In genomic region chr14:25038044-25038668, GRCh38 we compare ENCODE assay signal across 16 cellular contexts. TPM values are rescaled to one million over a fixed set of nuclear protein-coding genes. Genes with fewer than 3 reads are reported as not detected.
A peak's percentile ranks its signal among the peaks of the same experiment; 100 is the strongest.
DNase-seq lines count a peak whose midpoint lies in the region; ATAC-seq, FAIRE-seq and TF ChIP-seq lines count a peak whose summit lies in the region.
"Had no signal": no experiment of that assay in that cellular context is flagged by ENCODE, and none has a peak within 500 bp of the region (broad histone marks: within the 10 kb centered on the region; RNA-seq: fewer than 3 reads in every experiment).

No MANE protein-coding gene starts in this region.

- no peak overlapping the region for H3K27ac ChIP-seq in caudate nucleus (ENCODE audit: low read depth, low read length)

- ATAC-seq in WTC11 (no peak), SK-N-SH treated with all-trans-retinoic acid at 6 μM for 48 hours (no peak)

- H3K27me3 Mint-ChIP-seq in WTC11 (ENCODE audit: low read depth) (no peaks in the 10 kb centered on the region), nephron progenitor cell (ENCODE audit: low read depth, poor library complexity) (no peaks in the 10 kb centered on the region)
- H3K27me3 Mint-ChIP-seq: CD4-positive, CD25-positive, alpha-beta regulatory T cell; IgD-negative memory B cell had no signal

- peaks cover 19% of the 10 kb centered on the region for H3K4me1 Mint-ChIP-seq in WTC11
- H3K4me1 Mint-ChIP-seq in nephron progenitor cell, result peaks cover 42% of the 10 kb centered on the region
- H3K4me1 Mint-ChIP-seq: CD4-positive, CD25-positive, alpha-beta regulatory T cell; IgD-negative memory B cell had no signal

- H3K4me3 Mint-ChIP-seq in WTC11, result no peak overlapping the region
- no peak overlapping the region for H3K4me3 Mint-ChIP-seq in nephron progenitor cell
- H3K4me3 Mint-ChIP-seq: CD4-positive, CD25-positive, alpha-beta regulatory T cell; IgD-negative memory B cell had no signal

- DNase-seq in HTR-8/SVneo (ENCODE audit: insufficient read length, low spot score) (no peak), WTC11 (ENCODE audit: low spot score) (no peak), nephron progenitor cell (no peak), caudate nucleus (lab: John Stamatoyannopoulos, UW) (no peak)
- no peak for DNase-seq in stimulated activated naive CD4-positive, alpha-beta T cell treated with Interleukin-2 at 50 U/mL for 16 hours (lab: John Stamatoyannopoulos, UW)
- DNase-seq: ACHN; BE2C; C1 segment of cervical spinal cord; Caco-2; CD4-positive, CD25-positive, alpha-beta regulatory T cell had no signal

- CTCF ChIA-PET in WTC11 (lab: Charles Lee), result no interaction called here

- POLR2A ChIA-PET in WTC11 (lab: Charles Lee), result no interaction called here

- H3K36me3 Mint-ChIP-seq in WTC11 (no peaks in the 10 kb centered on the region), nephron progenitor cell (ENCODE audit: low read depth) (peaks cover 21% of the 10 kb centered on the region)
- H3K36me3 Mint-ChIP-seq: CD4-positive, CD25-positive, alpha-beta regulatory T cell; IgD-negative memory B cell had no signal

- H3K9me3 Mint-ChIP-seq in WTC11, result 0 out of 2 replicates have a peak, but pooled peaks cover 5% of the 10 kb centered on the region
- peaks cover 15% of the 10 kb centered on the region for H3K9me3 Mint-ChIP-seq in nephron progenitor cell

- H3K27ac Mint-ChIP-seq in WTC11, result 0 out of 2 replicates have a peak overlapping the region, but pooled peaks have one; percentile 5
- peak overlapping the region; percentile 33 for H3K27ac Mint-ChIP-seq in nephron progenitor cell
- H3K27ac Mint-ChIP-seq: CD4-positive, CD25-positive, alpha-beta regulatory T cell; IgD-negative memory B cell had no signal

- TF ChIP-seq CTCF in WTC11 (IDR thresholded peaks at IDR 0.05), result no peak
- no peak for TF ChIP-seq CTCF in nephron progenitor cell (IDR thresholded peaks at IDR 0.05)

- peak; percentile 51 for FAIRE-seq in HTR-8/SVneo (lab: Jason Lieb, UNC)
- FAIRE-seq: A204.1, D721Med, GM12891, GM19239 had no signal

TF ChIP-seq in WTC11, 78 proteins besides CTCF, POLR2A, EP300 and RAD21 (continues in another document):
- TF ChIP-seq, protein P1, sequence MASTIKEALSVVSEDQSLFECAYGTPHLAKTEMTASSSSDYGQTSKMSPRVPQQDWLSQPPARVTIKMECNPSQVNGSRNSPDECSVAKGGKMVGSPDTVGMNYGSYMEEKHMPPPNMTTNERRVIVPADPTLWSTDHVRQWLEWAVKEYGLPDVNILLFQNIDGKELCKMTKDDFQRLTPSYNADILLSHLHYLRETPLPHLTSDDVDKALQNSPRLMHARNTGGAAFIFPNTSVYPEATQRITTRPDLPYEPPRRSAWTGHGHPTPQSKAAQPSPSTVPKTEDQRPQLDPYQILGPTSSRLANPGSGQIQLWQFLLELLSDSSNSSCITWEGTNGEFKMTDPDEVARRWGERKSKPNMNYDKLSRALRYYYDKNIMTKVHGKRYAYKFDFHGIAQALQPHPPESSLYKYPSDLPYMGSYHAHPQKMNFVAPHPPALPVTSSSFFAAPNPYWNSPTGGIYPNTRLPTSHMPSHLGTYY (CRISPR knock-in tag; IDR thresholded peaks at IDR 0.05), result no peak
- TF ChIP-seq ELF4 (CRISPR knock-in tag; IDR thresholded peaks at IDR 0.05; ENCODE audit: low read depth), result no peak
- TF ChIP-seq, protein P2, sequence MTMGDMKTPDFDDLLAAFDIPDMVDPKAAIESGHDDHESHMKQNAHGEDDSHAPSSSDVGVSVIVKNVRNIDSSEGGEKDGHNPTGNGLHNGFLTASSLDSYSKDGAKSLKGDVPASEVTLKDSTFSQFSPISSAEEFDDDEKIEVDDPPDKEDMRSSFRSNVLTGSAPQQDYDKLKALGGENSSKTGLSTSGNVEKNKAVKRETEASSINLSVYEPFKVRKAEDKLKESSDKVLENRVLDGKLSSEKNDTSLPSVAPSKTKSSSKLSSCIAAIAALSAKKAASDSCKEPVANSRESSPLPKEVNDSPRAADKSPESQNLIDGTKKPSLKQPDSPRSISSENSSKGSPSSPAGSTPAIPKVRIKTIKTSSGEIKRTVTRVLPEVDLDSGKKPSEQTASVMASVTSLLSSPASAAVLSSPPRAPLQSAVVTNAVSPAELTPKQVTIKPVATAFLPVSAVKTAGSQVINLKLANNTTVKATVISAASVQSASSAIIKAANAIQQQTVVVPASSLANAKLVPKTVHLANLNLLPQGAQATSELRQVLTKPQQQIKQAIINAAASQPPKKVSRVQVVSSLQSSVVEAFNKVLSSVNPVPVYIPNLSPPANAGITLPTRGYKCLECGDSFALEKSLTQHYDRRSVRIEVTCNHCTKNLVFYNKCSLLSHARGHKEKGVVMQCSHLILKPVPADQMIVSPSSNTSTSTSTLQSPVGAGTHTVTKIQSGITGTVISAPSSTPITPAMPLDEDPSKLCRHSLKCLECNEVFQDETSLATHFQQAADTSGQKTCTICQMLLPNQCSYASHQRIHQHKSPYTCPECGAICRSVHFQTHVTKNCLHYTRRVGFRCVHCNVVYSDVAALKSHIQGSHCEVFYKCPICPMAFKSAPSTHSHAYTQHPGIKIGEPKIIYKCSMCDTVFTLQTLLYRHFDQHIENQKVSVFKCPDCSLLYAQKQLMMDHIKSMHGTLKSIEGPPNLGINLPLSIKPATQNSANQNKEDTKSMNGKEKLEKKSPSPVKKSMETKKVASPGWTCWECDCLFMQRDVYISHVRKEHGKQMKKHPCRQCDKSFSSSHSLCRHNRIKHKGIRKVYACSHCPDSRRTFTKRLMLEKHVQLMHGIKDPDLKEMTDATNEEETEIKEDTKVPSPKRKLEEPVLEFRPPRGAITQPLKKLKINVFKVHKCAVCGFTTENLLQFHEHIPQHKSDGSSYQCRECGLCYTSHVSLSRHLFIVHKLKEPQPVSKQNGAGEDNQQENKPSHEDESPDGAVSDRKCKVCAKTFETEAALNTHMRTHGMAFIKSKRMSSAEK (CRISPR knock-in tag; IDR thresholded peaks at IDR 0.05; ENCODE audit: borderline replicate concordance), result no peak

TF ChIP-seq in SK-N-SH treated with all-trans-retinoic acid at 6 μM for 48 hours, 23 proteins besides CTCF, POLR2A, EP300 and RAD21:
- no peak for TF ChIP-seq ISL1 (CRISPR knock-in tag; IDR thresholded peaks at IDR 0.05)
- no peak for TF ChIP-seq CREB5 (CRISPR knock-in tag; IDR thresholded peaks at IDR 0.05; ENCODE audit: low read depth)
- TF ChIP-seq PATZ1 (CRISPR knock-in tag; IDR thresholded peaks at IDR 0.05; ENCODE audit: borderline replicate concordance), result no peak
- no peak for TF ChIP-seq BACH2 (CRISPR knock-in tag; IDR thresholded peaks at IDR 0.05; ENCODE audit: borderline replicate concordance)
- TF ChIP-seq ARNTL (CRISPR knock-in tag; IDR thresholded peaks at IDR 0.05; ENCODE audit: borderline replicate concordance, low read depth), result no peak
- TF ChIP-seq TOX (CRISPR knock-in tag; IDR thresholded peaks at IDR 0.05; ENCODE audit: borderline replicate concordance), result no peak
- TF ChIP-seq ZNF8 (CRISPR knock-in tag; IDR thresholded peaks at IDR 0.05), result no peak
- TF ChIP-seq ZNF70 (CRISPR knock-in tag; IDR thresholded peaks at IDR 0.05), result no peak

RNA-seq across cellular contexts. Expression of gene STXBP6, which starts 11.8 kb away (rescaled TPM):
- 3.2 to 4.2 TPM (median 3.5 TPM) in 3 replicates for total RNA-seq in WTC11 (2021)
- total RNA-seq: CD4-positive, CD25-positive, alpha-beta regulatory T cell had no signal
